Comparison of ENCODE assay signal across 8 cellular contexts in genomic region chr2:15313657-15314056, GRCh38.
DNase-seq lines count a peak whose midpoint lies in the region; ATAC-seq, FAIRE-seq and TF ChIP-seq lines count a peak whose summit lies in the region.

No MANE protein-coding gene starts in this region.

- DNase-seq in GM12865 (ENCODE audit: low read depth) (peak; percentile 55), bronchial epithelial cell (ENCODE audit: low read depth) (peak; percentile 66), G401 (ENCODE audit: low spot score) (no peak), NK-92 (lab: John Stamatoyannopoulos, UW; ENCODE audit: unreplicated experiment) (no peak), mesenteric fat pad (ENCODE audit: low spot score) (no peak)
- no peak for DNase-seq in activated effector memory CD4-positive, alpha-beta T cell treated with anti-CD3 and anti-CD28 coated beads, Interleukin-2, amount 50 U/mL, for 16 hours

- no peaks in the 10 kb centered on the region for H3K36me3 ChIP-seq in bronchial epithelial cell (ENCODE audit: control insufficient read depth, insufficient read depth, low read length)

- ATAC-seq in GM21367 (IDR thresholded peaks at IDR 0.05; ENCODE audit: unreplicated experiment) (peak; percentile 60), HG03378 (IDR thresholded peaks at IDR 0.05; ENCODE audit: unreplicated experiment) (peak; percentile 86)

- no peak for FAIRE-seq in bronchial epithelial cell (lab: Jason Lieb, UNC)

- H3K27me3 ChIP-seq in bronchial epithelial cell (ENCODE audit: control insufficient read depth, insufficient read depth, low read length) = no peaks in the 10 kb centered on the region

- TF ChIP-seq CTCF in GM12865 (IDR thresholded peaks at IDR 0.05; ENCODE audit: insufficient read depth, low read depth, low read length, missing control alignments) (no peak), bronchial epithelial cell (IDR thresholded peaks at IDR 0.05; ENCODE audit: insufficient read depth, low read length, severe bottlenecking) (no peak)

- in situ Hi-C loops in G401 (cut with HindIII; ENCODE audit: low sequenced_read_pairs) = no loop called here

- H3K4me3 ChIP-seq in GM12865 (ENCODE audit: low read depth, low read length) (no peak overlapping the region), bronchial epithelial cell (ENCODE audit: low read depth, low read length) (no peak overlapping the region)

Comparison
In these comparisons a context has a peak if more than half of its experiments do, and no peak if none do; other contexts are left out.
1. DNase-seq: peak in GM12865 (single experiment) and bronchial epithelial cell (single experiment); none in G401 (single experiment), NK-92 (single experiment), activated effector memory CD4-positive, alpha-beta T cell treated with anti-CD3 and anti-CD28 coated beads, Interleukin-2, amount 50 U/mL, for 16 hours (single experiment) and mesenteric fat pad (single experiment).